In the genomic region with DNA sequence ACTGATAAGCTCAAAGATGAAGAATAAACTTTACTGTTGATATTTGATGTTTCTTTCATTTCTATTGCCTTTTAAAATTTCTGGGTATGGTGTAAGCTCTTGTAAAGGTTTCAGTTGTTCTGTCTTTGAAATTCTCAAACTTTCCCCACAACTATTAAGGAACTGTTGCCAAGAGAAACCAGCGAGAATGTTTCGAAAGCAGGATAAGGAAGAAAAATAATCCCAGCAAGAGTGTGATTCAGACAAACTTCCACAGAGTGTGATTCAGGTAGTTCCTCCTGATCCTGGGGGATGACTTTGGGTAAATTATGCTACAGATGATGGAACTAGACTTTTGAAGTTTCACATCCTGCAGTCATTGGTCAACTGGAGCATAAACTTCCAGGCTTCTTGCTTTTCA, we compare ENCODE assay signal across 24 cellular contexts.
"Had no signal": no experiment of that assay in that cellular context is flagged by ENCODE, and none has a peak within 500 bp of the region (broad histone marks: within the 10 kb centered on the region; RNA-seq: fewer than 3 reads in every experiment).

No MANE protein-coding gene starts in this region.

- H3K4me2 ChIP-seq: neural progenitor cell had no signal

- H3K36me3 ChIP-seq: heart right ventricle, left lung, neural progenitor cell, right lobe of liver, stomach, transverse colon had no signal

- DNase-seq: activated CD4-positive, alpha-beta T cell treated with anti-CD3 and anti-CD28 coated beads for 4 hours; activated CD4-positive, alpha-beta T cell treated with anti-CD3 and anti-CD28 coated beads, Interleukin-2, amount 50 U/mL, for 48 hours; activated CD4-positive, CD25-positive, alpha-beta regulatory T cell; activated CD8-positive, alpha-beta memory T cell treated with anti-CD3 and anti-CD28 coated beads, Interleukin-2, amount 50 U/mL, for 48 hours; activated naive CD4-positive, alpha-beta T cell; activated naive CD8-positive, alpha-beta T cell treated with anti-CD3 and anti-CD28 coated beads, Interleukin-2, amount 10 ng/mL, durations not matched to agents 7 days and 5 days; activated T-cell treated with anti-CD3 and anti-CD28 coated beads, Interleukin-2, amount 50 U/mL, for 4 hours; amygdala; central memory CD4-positive, alpha-beta T cell; heart right ventricle; kidney; left lung; naive thymus-derived CD4-positive, alpha-beta T cell; psoas muscle; right lobe of liver; small intestine; stimulated activated CD4-positive, alpha-beta T cell treated with anti-CD3 and anti-CD28 coated beads, Interleukin-15, amount 100 ng/mL, for 24 hours; stomach; T1000; transverse colon had no signal

- H3K27ac ChIP-seq: coronary artery, heart right ventricle, left lung, neural progenitor cell, psoas muscle, right lobe of liver, stomach, transverse colon had no signal

- H3K4me3 ChIP-seq: coronary artery, heart right ventricle, left lung, lung, neural progenitor cell, psoas muscle, right lobe of liver, stomach, transverse colon had no signal

- H3K9ac ChIP-seq: neural progenitor cell had no signal

- H3K27me3 ChIP-seq: heart right ventricle, left lung, neural progenitor cell, right lobe of liver, stomach, transverse colon had no signal

- H3K9me3 ChIP-seq: left lung, psoas muscle, right lobe of liver, stomach, transverse colon had no signal

- FAIRE-seq: kidney, small intestine, urothelium cell line had no signal

- H3K4me1 ChIP-seq: heart right ventricle, left lung, neural progenitor cell, psoas muscle, right lobe of liver, stomach, transverse colon had no signal

- H2AFZ ChIP-seq: neural progenitor cell had no signal
